3 cellular contexts compared by ENCODE assay signal in the genomic region with DNA sequence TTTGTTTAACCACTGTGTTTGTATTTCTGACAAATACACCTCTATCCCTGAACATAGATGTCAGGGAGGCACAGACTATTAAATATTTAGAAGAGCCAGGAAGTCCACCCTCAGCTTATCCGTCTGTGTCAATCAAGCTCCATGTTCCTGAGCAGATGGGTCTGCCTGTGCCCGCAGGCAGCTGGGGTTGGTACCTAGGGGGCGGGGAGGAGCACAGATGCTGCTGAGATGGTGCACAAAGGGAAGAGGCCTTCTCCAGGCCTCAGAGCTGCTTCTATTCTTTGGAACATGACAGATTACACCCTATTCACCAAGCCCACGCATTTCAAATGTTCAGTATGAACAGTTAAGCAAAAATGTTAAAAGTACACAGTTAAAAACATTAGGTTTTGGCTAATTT.
TF ChIP-seq lines count a peak whose summit lies in the region.

No MANE protein-coding gene starts in this region.

TF ChIP-seq in SK-N-SH, 30 proteins besides CTCF, POLR2A, EP300 and RAD21 (continued from another document):
- TF ChIP-seq CHD2 (IDR thresholded peaks at IDR 0.05; ENCODE audit: low read length, partially characterized antibody) (no peak), GATA2 (CRISPR knock-in tag; IDR thresholded peaks at IDR 0.05) (no peak), TEAD4 (IDR thresholded peaks at IDR 0.05; ENCODE audit: borderline replicate concordance, insufficient read depth) (no peak), NFIC (IDR thresholded peaks at IDR 0.05; ENCODE audit: borderline replicate concordance) (no peak), FOXM1 (IDR thresholded peaks at IDR 0.05; ENCODE audit: low read depth) (no peak), IRF3 (IDR thresholded peaks at IDR 0.05; ENCODE audit: low read depth, low read length) (no peak), PBX3 (IDR thresholded peaks at IDR 0.05) (no peak), RCOR1 (IDR thresholded peaks at IDR 0.05; ENCODE audit: low read length) (no peak), POLR2AphosphoS5 (IDR thresholded peaks at IDR 0.05; ENCODE audit: low read depth, low read length) (no peak), TAF1 (IDR thresholded peaks at IDR 0.05; ENCODE audit: borderline replicate concordance, low read depth, low read length) (no peak), SIN3A (IDR thresholded peaks at IDR 0.05; ENCODE audit: borderline replicate concordance, low read depth, low read length) (no peak), TCF12 (IDR thresholded peaks at IDR 0.05) (no peak)
- TF ChIP-seq, protein P1, sequence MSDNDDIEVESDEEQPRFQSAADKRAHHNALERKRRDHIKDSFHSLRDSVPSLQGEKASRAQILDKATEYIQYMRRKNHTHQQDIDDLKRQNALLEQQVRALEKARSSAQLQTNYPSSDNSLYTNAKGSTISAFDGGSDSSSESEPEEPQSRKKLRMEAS (IDR thresholded peaks at IDR 0.05; ENCODE audit: low read depth), result no peak

TF ChIP-seq in SK-N-SH treated with all-trans-retinoic acid at 6 μM for 48 hours, 23 proteins besides CTCF, POLR2A, EP300 and RAD21 (continued from another document):
- TF ChIP-seq, protein P2, sequence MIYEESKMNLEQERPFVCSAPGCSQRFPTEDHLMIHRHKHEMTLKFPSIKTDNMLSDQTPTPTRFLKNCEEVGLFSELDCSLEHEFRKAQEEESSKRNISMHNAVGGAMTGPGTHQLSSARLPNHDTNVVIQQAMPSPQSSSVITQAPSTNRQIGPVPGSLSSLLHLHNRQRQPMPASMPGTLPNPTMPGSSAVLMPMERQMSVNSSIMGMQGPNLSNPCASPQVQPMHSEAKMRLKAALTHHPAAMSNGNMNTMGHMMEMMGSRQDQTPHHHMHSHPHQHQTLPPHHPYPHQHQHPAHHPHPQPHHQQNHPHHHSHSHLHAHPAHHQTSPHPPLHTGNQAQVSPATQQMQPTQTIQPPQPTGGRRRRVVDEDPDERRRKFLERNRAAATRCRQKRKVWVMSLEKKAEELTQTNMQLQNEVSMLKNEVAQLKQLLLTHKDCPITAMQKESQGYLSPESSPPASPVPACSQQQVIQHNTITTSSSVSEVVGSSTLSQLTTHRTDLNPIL (CRISPR knock-in tag; IDR thresholded peaks at IDR 0.05; ENCODE audit: low read depth), result no peak
- no peak for TF ChIP-seq PPARA (CRISPR knock-in tag; IDR thresholded peaks at IDR 0.05; ENCODE audit: borderline replicate concordance)
- TF ChIP-seq RARB (CRISPR knock-in tag; IDR thresholded peaks at IDR 0.05), result no peak
TF ChIP-seq in SK-N-SH treated with all-trans-retinoic acid at 6 μM for 48 hours: peak in this region for 0.

TF ChIP-seq in WTC11, 78 proteins besides CTCF, POLR2A, EP300 and RAD21 (continued from another document):
- TF ChIP-seq SP1 (CRISPR knock-in tag; conservative IDR thresholded peaks at IDR 0.05), result no peak
- TF ChIP-seq ZMAT4 (CRISPR knock-in tag; IDR thresholded peaks at IDR 0.05), result no peak
- TF ChIP-seq, protein P3, sequence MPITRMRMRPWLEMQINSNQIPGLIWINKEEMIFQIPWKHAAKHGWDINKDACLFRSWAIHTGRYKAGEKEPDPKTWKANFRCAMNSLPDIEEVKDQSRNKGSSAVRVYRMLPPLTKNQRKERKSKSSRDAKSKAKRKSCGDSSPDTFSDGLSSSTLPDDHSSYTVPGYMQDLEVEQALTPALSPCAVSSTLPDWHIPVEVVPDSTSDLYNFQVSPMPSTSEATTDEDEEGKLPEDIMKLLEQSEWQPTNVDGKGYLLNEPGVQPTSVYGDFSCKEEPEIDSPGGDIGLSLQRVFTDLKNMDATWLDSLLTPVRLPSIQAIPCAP (CRISPR knock-in tag; IDR thresholded peaks at IDR 0.05), result no peak
- TF ChIP-seq ETV6 (CRISPR knock-in tag; IDR thresholded peaks at IDR 0.05), result no peak
- no peak for TF ChIP-seq GABPB1 (CRISPR knock-in tag; IDR thresholded peaks at IDR 0.05)
- no peak for TF ChIP-seq MXD4 (CRISPR knock-in tag; IDR thresholded peaks at IDR 0.05; ENCODE audit: borderline replicate concordance)
- no peak for TF ChIP-seq PRRX2 (CRISPR knock-in tag; IDR thresholded peaks at IDR 0.05)
- no peak for TF ChIP-seq SMAD3 (CRISPR knock-in tag; IDR thresholded peaks at IDR 0.05; ENCODE audit: borderline replicate concordance)
- no peak for TF ChIP-seq ZNF219 (CRISPR knock-in tag; IDR thresholded peaks at IDR 0.05; ENCODE audit: borderline replicate concordance)
- no peak for TF ChIP-seq ZNF532 (CRISPR knock-in tag; IDR thresholded peaks at IDR 0.05; ENCODE audit: borderline replicate concordance)
- TF ChIP-seq ZBTB21 (CRISPR knock-in tag; IDR thresholded peaks at IDR 0.05; ENCODE audit: borderline replicate concordance), result no peak
- TF ChIP-seq, protein P4, sequence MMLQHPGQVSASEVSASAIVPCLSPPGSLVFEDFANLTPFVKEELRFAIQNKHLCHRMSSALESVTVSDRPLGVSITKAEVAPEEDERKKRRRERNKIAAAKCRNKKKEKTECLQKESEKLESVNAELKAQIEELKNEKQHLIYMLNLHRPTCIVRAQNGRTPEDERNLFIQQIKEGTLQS (CRISPR knock-in tag; conservative IDR thresholded peaks at IDR 0.05), result no peak
